17 cellular contexts compared by ENCODE assay signal in the genomic region with DNA sequence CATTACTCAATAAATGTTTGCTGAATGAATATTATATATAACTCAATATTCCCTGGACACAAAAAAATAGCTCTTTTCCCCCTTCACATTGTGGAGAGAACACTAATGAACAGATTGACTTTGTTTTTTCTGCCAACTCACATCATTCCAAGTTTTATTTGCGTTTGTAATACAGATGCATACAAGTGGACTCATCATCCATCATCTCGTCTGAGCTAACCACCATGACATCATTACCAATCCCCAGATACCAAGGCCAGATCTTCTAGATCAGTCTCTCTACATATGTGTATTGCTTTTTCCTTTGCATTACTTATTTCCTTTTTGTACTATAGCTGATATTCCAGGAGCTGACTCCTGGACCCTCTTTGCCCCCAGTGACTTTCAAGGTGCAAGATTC.
DNase-seq lines count a peak whose midpoint lies in the region; ATAC-seq, FAIRE-seq and TF ChIP-seq lines count a peak whose summit lies in the region.
"Had no signal": no experiment of that assay in that cellular context is flagged by ENCODE, and none has a peak within 500 bp of the region (broad histone marks: within the 10 kb centered on the region; RNA-seq: fewer than 3 reads in every experiment).

No MANE protein-coding gene starts in this region.

- TF ChIP-seq CTCF in astrocyte of the spinal cord (IDR thresholded peaks at IDR 0.05; ENCODE audit: low read depth, low read length): no peak
- TF ChIP-seq CTCF in CD4-positive, alpha-beta T cell (IDR thresholded peaks at IDR 0.05): no peak

- H3K36me3 Mint-ChIP-seq in CD4-positive, alpha-beta T cell (ENCODE audit: low read depth): no peaks in the 10 kb centered on the region
- H3K36me3 Mint-ChIP-seq: activated naive CD8-positive, alpha-beta T cell treated with anti-CD3 and anti-CD28 coated beads for 36 hours had no signal

- no peak overlapping the region for H3K27ac Mint-ChIP-seq in CD4-positive, alpha-beta T cell
- H3K27ac Mint-ChIP-seq: activated naive CD8-positive, alpha-beta T cell treated with anti-CD3 and anti-CD28 coated beads for 36 hours; T-helper 2 cell treated with Interferon-gamma antibody and Interleukin-4, amounts not matched to agents 5 μg/mL and 100 μg/mL, for 36 hours had no signal

- H3K9me3 Mint-ChIP-seq in CD4-positive, alpha-beta T cell: no peaks in the 10 kb centered on the region
- H3K9me3 Mint-ChIP-seq: activated naive CD8-positive, alpha-beta T cell treated with anti-CD3 and anti-CD28 coated beads for 36 hours; T-helper 2 cell treated with Interferon-gamma antibody and Interleukin-4, amounts not matched to agents 5 μg/mL and 100 μg/mL, for 36 hours had no signal

- DNase-seq in HS-5 (ENCODE audit: low read depth) (peak; percentile 71), astrocyte of the spinal cord (ENCODE audit: low read depth, low spot score) (peak; percentile 59), glomerular visceral epithelial cell (ENCODE audit: extremely low spot score) (peak; percentile 42), NCI-H2227 treated with DMSO at 0.1 percent for 48 hours (lab: John Stamatoyannopoulos, UW) (no peak), substantia nigra (lab: John Stamatoyannopoulos, UW) (no peak), frontal cortex (ENCODE audit: low spot score in 2 of 2) (no peak)
- DNase-seq in CD4-positive, alpha-beta T cell: no peak
- DNase-seq: activated CD8-positive, alpha-beta memory T cell treated with anti-CD3 and anti-CD28 coated beads for 24 hours; activated naive CD8-positive, alpha-beta T cell treated with anti-CD3 and anti-CD28 coated beads for 36 hours; DMS 273 treated with DMSO at 0.1 percent for 48 hours; effector CD4-positive, alpha-beta T cell; NCI-H1417; stimulated activated CD4-positive, alpha-beta T cell treated with anti-CD3 and anti-CD28 coated beads, Interleukin-1b, Interleukin-23, amount 100 ng/mL, for 48 hours; stimulated activated naive CD4-positive, alpha-beta T cell treated with Interleukin-2 at 50 U/mL for 16 hours had no signal

- H3K4me3 Mint-ChIP-seq in CD4-positive, alpha-beta T cell: no peak overlapping the region
- H3K4me3 Mint-ChIP-seq: activated naive CD8-positive, alpha-beta T cell treated with anti-CD3 and anti-CD28 coated beads for 36 hours; neural crest cell; T-helper 2 cell treated with Interferon-gamma antibody and Interleukin-4, amounts not matched to agents 5 μg/mL and 100 μg/mL, for 36 hours had no signal

- H3K4me3 ChIP-seq in astrocyte of the spinal cord (ENCODE audit: low read depth, low read length) (no peak overlapping the region), skin epidermis (no peak overlapping the region)

- intact Hi-C loops in CD4-positive, alpha-beta T cell (cut with DNase I, micrococcal nuclease): no loop called here

- H3K9me3 ChIP-seq in CD4-positive, alpha-beta T cell (ENCODE audit: control insufficient read depth, low read length): no peaks in the 10 kb centered on the region

- no peaks in the 10 kb centered on the region for H3K4me1 Mint-ChIP-seq in CD4-positive, alpha-beta T cell (ENCODE audit: low read depth)
- H3K4me1 Mint-ChIP-seq: activated naive CD8-positive, alpha-beta T cell treated with anti-CD3 and anti-CD28 coated beads for 36 hours had no signal

- in situ Hi-C loops in astrocyte of the spinal cord (cut with HindIII; ENCODE audit: low sequenced_read_pairs): no loop called here

- H3K27me3 Mint-ChIP-seq in CD4-positive, alpha-beta T cell: no peaks in the 10 kb centered on the region
- H3K27me3 Mint-ChIP-seq: activated naive CD8-positive, alpha-beta T cell treated with anti-CD3 and anti-CD28 coated beads for 36 hours had no signal

- no peak for ATAC-seq in CD4-positive, alpha-beta T cell (ENCODE audit: poor library complexity)

- POLR2A ChIA-PET in CD4-positive, alpha-beta T cell (lab: Charles Lee): interaction anchor here (0.7 kb wide), 1 partner anchor 22 kb away, joined by 4 read pairs; no protein-coding TSS in a partner anchor

- no peaks in the 10 kb centered on the region for H3K27me3 ChIP-seq in CD4-positive, alpha-beta T cell (ENCODE audit: control insufficient read depth, insufficient read depth, low read length)

- peak overlapping the region in 11 of 21 experiments; percentile 19 to 69 (median 39) for H3K27ac ChIP-seq in skin epidermis
- H3K27ac ChIP-seq in substantia nigra (ENCODE audit: low read depth, low read length, poor library complexity, severe bottlenecking): no peak overlapping the region
- H3K27ac ChIP-seq in CD4-positive, alpha-beta T cell (ENCODE audit: low read depth, low read length): no peak overlapping the region

- FAIRE-seq in frontal cortex (lab: Jason Lieb, UNC): no peak

- CTCF ChIA-PET in CD4-positive, alpha-beta T cell (lab: Charles Lee): interaction anchor here (0.5 kb wide), 1 partner anchor 25 kb away, joined by 3 read pairs; no protein-coding TSS in a partner anchor

Comparison
In these comparisons a context has a peak if more than half of its experiments do, and no peak if none do; other contexts are left out.
1. DNase-seq: peak in HS-5 (single experiment), astrocyte of the spinal cord (single experiment) and glomerular visceral epithelial cell (single experiment); none in NCI-H2227 treated with DMSO at 0.1 percent for 48 hours (single experiment), substantia nigra (0 of 49), frontal cortex (0 of 2) and CD4-positive, alpha-beta T cell (0 of 10).
2. H3K27ac ChIP-seq: peak in skin epidermis (11 of 21); none in substantia nigra (single experiment) and CD4-positive, alpha-beta T cell (single experiment).